Comparison of ENCODE assay signal across 15 cellular contexts in genomic region chr3:8835385-8835784, GRCh38.
DNase-seq lines count a peak whose midpoint lies in the region; ATAC-seq, FAIRE-seq and TF ChIP-seq lines count a peak whose summit lies in the region.
"Had no signal": no experiment of that assay in that cellular context is flagged by ENCODE, and none has a peak within 500 bp of the region (broad histone marks: within the 10 kb centered on the region; RNA-seq: fewer than 3 reads in every experiment).

No MANE protein-coding gene starts in this region.

- TF ChIP-seq CTCF in H1 (IDR thresholded peaks at IDR 0.05; ENCODE audit: control extremely low read depth in 1 of 3, insufficient read depth in 1 of 3, low read depth in 1 of 3, low read length in 3 of 3), result no peak

- H3K4me1 ChIP-seq in H1 (replicated peaks in 1 of 4; ENCODE audit: control insufficient read depth in 3 of 4, insufficient read depth in 4 of 4, low read length in 3 of 4) (no peaks in the 10 kb centered on the region), trophoblast cell (ENCODE audit: control insufficient read depth in 1 of 2, insufficient read depth in 2 of 2, low read length in 2 of 2) (peaks cover 4 to 13% of the 10 kb centered on the region in 2 experiments)
- H3K4me1 ChIP-seq: BE2C had no signal

- no peaks in the 10 kb centered on the region for H3K36me3 ChIP-seq in H1 (ENCODE audit: control insufficient read depth in 2 of 4, insufficient read depth in 4 of 4, low read length in 3 of 4)
- H3K36me3 ChIP-seq in trophoblast cell (ENCODE audit: control insufficient read depth in 1 of 2, insufficient read depth in 2 of 2, low read length in 2 of 2), result no peaks in the 10 kb centered on the region
- H3K36me3 ChIP-seq: BE2C had no signal

- WGBS in H1 (ENCODE audit: extremely low coverage in 1 of 2, insufficient coverage in 1 of 2, insufficient read length in 1 of 2, insufficient replicate concordance in 2 of 2, low coverage in 1 of 2, low lambda C conversion rate in 2 of 2, missing lambda C conversion rate in 1 of 2), 2 experiments, result 67% methylated on average over 4 of the region's 4 CpGs; no CpG with 5 or more reads in 1 of the 2 experiments
- WGBS in trophoblast cell (ENCODE audit: extremely low coverage, insufficient coverage, insufficient read length), result no CpG with 5 or more reads among the region's 4 CpGs

- peaks cover 0 to 3% (median 0%) of the 10 kb centered on the region in 6 donors for H3K9me3 Mint-ChIP-seq in immature natural killer cell
- H3K9me3 Mint-ChIP-seq: CD4-positive, alpha-beta memory T cell; HFFc6 had no signal

- H4K20me1 ChIP-seq in H1 (replicated peaks in 1 of 2; ENCODE audit: control insufficient read depth in 1 of 2, insufficient read depth in 2 of 2, low read length in 2 of 2), result no peaks in the 10 kb centered on the region

- no peak overlapping the region for H2BK20ac ChIP-seq in H1 (ENCODE audit: low read length)

- H4K5ac ChIP-seq in H1 (ENCODE audit: insufficient read length, low read depth, low read length), result no peak overlapping the region

- H3K56ac ChIP-seq in H1 (replicated peaks; ENCODE audit: insufficient read length, low read depth, low read length), result no peak overlapping the region

- POLR2A ChIA-PET in H1 (lab: Charles Lee; ENCODE audit: partially characterized antibody), result no interaction called here

- CTCF ChIA-PET in H1 (lab: Charles Lee; ENCODE audit: partially characterized antibody), result interaction anchor here (1.5 kb wide), 1 partner anchor 12 kb away, joined by 4 read pairs; no protein-coding TSS in a partner anchor

- no peak overlapping the region for H4K8ac ChIP-seq in H1 (ENCODE audit: extremely low read depth, insufficient read depth, low read length)
- no peak overlapping the region for H4K8ac ChIP-seq in trophoblast cell (ENCODE audit: low read depth, low read length)

- no peak for TF ChIP-seq EP300 in H1 (IDR thresholded peaks at IDR 0.05; ENCODE audit: borderline replicate concordance in 1 of 2, low read depth in 2 of 2, low read length in 2 of 2)

- H3K18ac ChIP-seq in H1 (ENCODE audit: extremely low read depth, low read length), result no peak overlapping the region
- H3K18ac ChIP-seq in trophoblast cell (ENCODE audit: low read length), result no peak overlapping the region

- H3K27me3 Mint-ChIP-seq in immature natural killer cell (ENCODE audit: low read depth in 3 of 3), result peaks cover 0 to 4% (median 3%) of the 10 kb centered on the region in 3 donors
- H3K27me3 Mint-ChIP-seq: CD4-positive, alpha-beta memory T cell had no signal

- peak overlapping the region; percentile 37 for H4K12ac ChIP-seq in trophoblast cell (ENCODE audit: low read depth, low read length)

- no peak overlapping the region for H3K9ac ChIP-seq in H1 (replicated peaks in 1 of 4; ENCODE audit: extremely low read depth in 1 of 4, low read depth in 3 of 4, low read length in 3 of 4)
- no peak overlapping the region for H3K9ac ChIP-seq in trophoblast cell (ENCODE audit: low read length)

- no peak for FAIRE-seq in H1 (lab: Jason Lieb, UNC)
- FAIRE-seq: A549, HepG2, HTR-8/SVneo had no signal

- no peaks in the 10 kb centered on the region for H3K23me2 ChIP-seq in H1 (ENCODE audit: low read depth, low read length)

- no peaks in the 10 kb centered on the region for H3K4me1 Mint-ChIP-seq in immature natural killer cell
- H3K4me1 Mint-ChIP-seq: CD4-positive, alpha-beta memory T cell had no signal

- H3K14ac ChIP-seq in H1 (ENCODE audit: insufficient read length) (no peak overlapping the region), trophoblast cell (ENCODE audit: low read length) (no peak overlapping the region)

- H2BK120ac ChIP-seq in H1 (replicated peaks; ENCODE audit: low read depth, low read length), result no peak overlapping the region
- H2BK120ac ChIP-seq in trophoblast cell (ENCODE audit: insufficient read depth, low read length, poor library complexity), result peak overlapping the region; percentile 60

- H3K27me3 ChIP-seq in H1 (replicated peaks in 1 of 4; ENCODE audit: control insufficient read depth in 3 of 4, extremely low read depth in 1 of 4, insufficient read depth in 3 of 4, low read length in 3 of 4) (no peaks in the 10 kb centered on the region; a peak in 1 of 7 replicates), trophoblast cell (ENCODE audit: insufficient read depth, low read length) (no peaks in the 10 kb centered on the region)
- H3K27me3 ChIP-seq: BE2C had no signal

- H3K4ac ChIP-seq in H1 (replicated peaks; ENCODE audit: insufficient read length, low read depth, low read length) (no peak overlapping the region), trophoblast cell (ENCODE audit: low read depth, low read length) (no peak overlapping the region)

- H3K27ac ChIP-seq in H1 (ENCODE audit: low read depth, low read length), result no peak overlapping the region
- H3K27ac ChIP-seq in trophoblast cell (ENCODE audit: low read depth, low read length), result no peak overlapping the region
- H3K27ac ChIP-seq: A549, C4-2B had no signal

- H3K79me2 ChIP-seq in H1 (ENCODE audit: control insufficient read depth in 1 of 2, insufficient read depth in 2 of 2, low read length in 2 of 2) (no peaks in the 10 kb centered on the region), trophoblast cell (ENCODE audit: control insufficient read depth, insufficient read depth, low read length, poor library complexity) (no peaks in the 10 kb centered on the region)

- no peak overlapping the region for H2BK15ac ChIP-seq in H1 (ENCODE audit: low read length)

- H3K4me3 Mint-ChIP-seq in immature natural killer cell, result no peak overlapping the region
- H3K4me3 Mint-ChIP-seq: CD4-positive, alpha-beta memory T cell; HFFc6 had no signal

- no peak overlapping the region for H3K23ac ChIP-seq in H1 (ENCODE audit: insufficient read length)
- no peak overlapping the region for H3K23ac ChIP-seq in trophoblast cell (ENCODE audit: low read length)

- H2AFZ ChIP-seq in H1 (ENCODE audit: low read length) (no peak overlapping the region), trophoblast cell (ENCODE audit: insufficient read depth, low read length, poor library complexity) (no peak overlapping the region)

- H3K79me1 ChIP-seq in H1 (ENCODE audit: low read depth, low read length), result no peaks in the 10 kb centered on the region
- no peaks in the 10 kb centered on the region for H3K79me1 ChIP-seq in trophoblast cell (ENCODE audit: low read length)

- H3K4me2 ChIP-seq in H1 (ENCODE audit: insufficient read depth in 1 of 2, low read depth in 2 of 2, low read length in 2 of 2) (no peak overlapping the region), trophoblast cell (ENCODE audit: low read length) (no peak overlapping the region)
- H3K4me2 ChIP-seq: A549 had no signal

- H2BK5ac ChIP-seq in H1 (ENCODE audit: low read depth, low read length) (no peak overlapping the region), trophoblast cell (ENCODE audit: low read depth, low read length, poor library complexity) (no peak overlapping the region)

- H2AK5ac ChIP-seq in H1 (ENCODE audit: low read depth, low read length) (no peak overlapping the region), trophoblast cell (ENCODE audit: low read length) (peak overlapping the region; percentile 51)

- no peak for ATAC-seq in GM21360 (IDR thresholded peaks at IDR 0.05; ENCODE audit: unreplicated experiment)
- ATAC-seq: A549, HepG2 had no signal

- no peaks in the 10 kb centered on the region for H3K36me3 Mint-ChIP-seq in immature natural killer cell
- H3K36me3 Mint-ChIP-seq: CD4-positive, alpha-beta memory T cell had no signal

- H2BK12ac ChIP-seq in H1 (ENCODE audit: low read depth, low read length), result no peak overlapping the region
- no peak overlapping the region for H2BK12ac ChIP-seq in trophoblast cell (ENCODE audit: low read length)

- H3K4me3 ChIP-seq in H1 (ENCODE audit: extremely low read depth in 1 of 4, insufficient read depth in 2 of 4, low read depth in 3 of 4, low read length in 4 of 4), result no peak overlapping the region
- no peak overlapping the region for H3K4me3 ChIP-seq in trophoblast cell (ENCODE audit: low read depth, low read length)
- H3K4me3 ChIP-seq: A549 had no signal

- no peak for TF ChIP-seq POLR2A in H1 (IDR thresholded peaks at IDR 0.05; ENCODE audit: control extremely low read depth in 1 of 2, low read depth in 2 of 2, low read length in 2 of 2)

- H3K9me3 ChIP-seq in H1 (ENCODE audit: insufficient read depth in 2 of 2, low read depth in 1 of 2, low read length in 1 of 2) (no peaks in the 10 kb centered on the region), trophoblast cell (ENCODE audit: insufficient read depth, low read depth, low read length) (no peaks in the 10 kb centered on the region)
- H3K9me3 ChIP-seq: A549, BE2C had no signal

- DNase-seq in NCI-H2171 (lab: John Stamatoyannopoulos, UW) (peak; percentile 45), H1 (ENCODE audit: low read depth in 1 of 2, low spot score in 2 of 2) (no peak), kidney tubule cell (ENCODE audit: low spot score) (peak; percentile 41), trophoblast cell (peak in 1 of 2 donors; percentile 22), RKO (ENCODE audit: low spot score) (no peak), immature natural killer cell (no peak)
- DNase-seq: BE2C; CD4-positive, alpha-beta memory T cell; HCEC 1CT; HFFc6 had no signal

- no peak for TF ChIP-seq RAD21 in H1 (IDR thresholded peaks at IDR 0.05 in 1 of 2, conservative IDR thresholded peaks at IDR 0.05 in 1 of 2; ENCODE audit: low read depth in 2 of 2, low read length in 2 of 2)

- no peak overlapping the region for H3K27ac Mint-ChIP-seq in immature natural killer cell
- H3K27ac Mint-ChIP-seq: CD4-positive, alpha-beta memory T cell had no signal

- no peak overlapping the region for H4K91ac ChIP-seq in H1 (replicated peaks; ENCODE audit: insufficient read length, low read length)
- no peak overlapping the region for H4K91ac ChIP-seq in trophoblast cell (ENCODE audit: low read depth, low read length)

TF ChIP-seq in H1, 55 proteins besides CTCF, POLR2A, EP300 and RAD21:
- peak; percentile 91 for TF ChIP-seq TCF12 (IDR thresholded peaks at IDR 0.05; ENCODE audit: low read depth, low read length)
- no peak for TF ChIP-seq JUN (IDR thresholded peaks at IDR 0.05; ENCODE audit: low read depth, low read length)

Comparison
In these comparisons a context has a peak if more than half of its experiments do, and no peak if none do; other contexts are left out.
1. DNase-seq: peak in NCI-H2171 (single experiment) and kidney tubule cell (single experiment); none in H1 (0 of 2), RKO (single experiment) and immature natural killer cell (0 of 3).